Comparison of ENCODE assay signal across 1 cellular context in the genomic region with DNA sequence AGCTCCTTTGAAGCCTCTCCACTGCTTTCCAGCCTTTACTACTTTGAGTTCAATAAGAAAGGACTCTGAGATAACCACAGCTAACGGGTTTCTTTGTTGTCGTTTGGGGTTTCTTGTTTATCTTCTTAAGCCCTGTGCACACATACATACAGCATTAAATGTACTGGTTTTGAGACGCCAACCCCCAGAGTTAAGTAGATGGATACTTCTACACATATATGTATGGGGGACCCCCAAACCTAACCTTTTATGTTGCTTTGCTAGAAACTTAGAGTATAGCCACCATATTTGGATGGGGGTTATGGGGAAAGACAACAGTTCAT.
TF ChIP-seq lines count a peak whose summit lies in the region.

No MANE protein-coding gene starts in this region.

TF ChIP-seq in SK-N-SH treated with all-trans-retinoic acid at 6 μM for 48 hours, 23 proteins besides CTCF, POLR2A, EP300 and RAD21 (continued from another document):
- no peak for TF ChIP-seq TCF4 (CRISPR knock-in tag; IDR thresholded peaks at IDR 0.05; ENCODE audit: borderline replicate concordance)
